In the genomic region with DNA sequence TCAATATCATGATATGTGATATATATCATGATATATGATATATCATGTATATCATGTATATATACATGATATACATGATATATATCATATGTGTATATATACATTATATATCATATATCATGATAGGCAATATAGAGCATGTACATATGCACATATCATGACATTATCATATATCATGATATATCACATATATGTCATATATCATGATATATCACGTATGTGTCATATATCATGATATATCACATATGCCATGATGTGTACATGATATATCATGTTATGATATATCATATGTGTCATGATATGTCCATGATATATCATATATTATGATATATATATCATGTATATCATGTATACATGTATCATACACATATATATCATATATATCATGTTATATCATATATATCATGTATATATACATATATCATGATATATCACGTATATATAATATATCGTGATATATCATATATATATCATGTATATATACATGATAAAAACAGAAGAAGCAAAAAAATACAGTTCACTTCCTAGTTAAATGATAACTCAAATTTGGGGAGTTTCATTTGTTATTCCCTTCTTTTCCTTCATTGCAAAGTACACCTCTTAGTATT, we compare ENCODE assay signal across 14 cellular contexts.
"Had no signal": no experiment of that assay in that cellular context is flagged by ENCODE, and none has a peak within 500 bp of the region (broad histone marks: within the 10 kb centered on the region; RNA-seq: fewer than 3 reads in every experiment).

No MANE protein-coding gene starts in this region.

- H3K27ac ChIP-seq: foreskin keratinocyte, hepatocyte, neural progenitor cell, ovary, right atrium auricular region had no signal

- FAIRE-seq: colon had no signal

- H3K4me1 ChIP-seq: foreskin keratinocyte, neural progenitor cell, right atrium auricular region had no signal

- H3K9me3 ChIP-seq: ovary, right atrium auricular region had no signal

- H3K4me2 ChIP-seq: hepatocyte, neural progenitor cell, smooth muscle cell had no signal

- DNase-seq: foreskin keratinocyte; head of caudate nucleus; kidney glomerular epithelial cell; nucleus accumbens; ovary; stimulated activated CD4-positive, alpha-beta T cell treated with anti-CD3 and anti-CD28 coated beads, Interleukin-2, amount 100 ng/mL, for 48 hours; stimulated activated naive CD4-positive, alpha-beta T cell treated with Interleukin-2 at 50 U/mL for 16 hours; trophoblast cell had no signal

- ATAC-seq: foreskin keratinocyte; natural killer cell treated with Interleukin-12 subunit alpha and Interleukin-12 subunit beta and Interleukin-15 and Interleukin-18, amount 100 ng/mL, for 72 hours had no signal

- H3K4me3 ChIP-seq: hepatocyte, neural progenitor cell, ovary, right atrium auricular region, smooth muscle cell had no signal
